Comparison of ENCODE assay signal across 12 cellular contexts in genomic region chr5:2738700-2739359, GRCh38. TPM values are rescaled to one million over a fixed set of nuclear protein-coding genes. Genes with fewer than 3 reads are reported as not detected.
DNase-seq lines count a peak whose midpoint lies in the region; ATAC-seq and TF ChIP-seq lines count a peak whose summit lies in the region.
"Had no signal": no experiment of that assay in that cellular context is flagged by ENCODE, and none has a peak within 500 bp of the region (broad histone marks: within the 10 kb centered on the region; RNA-seq: fewer than 3 reads in every experiment).

No MANE protein-coding gene starts in this region.

- POLR2A ChIA-PET in Caco-2 (lab: Charles Lee) = no interaction called here
- POLR2A ChIA-PET in activated CD8-positive, alpha-beta T cell treated with anti-CD3 and anti-CD28 coated beads, Interleukin-2, amount 10 ng/mL, durations not matched to agents 7 days and 5 days (lab: Charles Lee) = no interaction called here

- no peak for TF ChIP-seq EP300 in sigmoid colon (IDR thresholded peaks at IDR 0.05)

- CTCF ChIA-PET in Caco-2 (lab: Charles Lee) = no interaction called here
- CTCF ChIA-PET in activated CD8-positive, alpha-beta T cell treated with anti-CD3 and anti-CD28 coated beads, Interleukin-2, amount 10 ng/mL, durations not matched to agents 7 days and 5 days (lab: Charles Lee) = no interaction called here

- DNase-seq in astrocyte of the spinal cord (ENCODE audit: low read depth, low spot score) (no peak), iPS DF 6.9 (ENCODE audit: low read depth, low spot score) (no peak), sigmoid colon (no peak), AG08395 (ENCODE audit: low spot score) (no peak), GM13977 (ENCODE audit: low spot score) (no peak), Caco-2 (no peak)
- DNase-seq in activated CD8-positive, alpha-beta T cell treated with anti-CD3 and anti-CD28 coated beads, Interleukin-2, amount 10 ng/mL, durations not matched to agents 7 days and 5 days = no peak
- DNase-seq: activated CD8-positive, alpha-beta memory T cell treated with anti-CD3 and anti-CD28 coated beads, Interleukin-2, amount 50 U/mL, for 48 hours; NCI-H526 treated with DMSO at 0.1 percent for 48 hours; occipital lobe; T-helper 2 cell had no signal

- in situ Hi-C loops in astrocyte of the spinal cord (cut with HindIII; ENCODE audit: low sequenced_read_pairs) = no loop called here
- in situ Hi-C loops in GM13977 (cut with MboI; ENCODE audit: low pct_unique_long_range_greater_than_20kb, low sequenced_read_pairs, unreplicated experiment) = no loop called here

- no peak for ATAC-seq in activated CD8-positive, alpha-beta T cell treated with anti-CD3 and anti-CD28 coated beads, Interleukin-2, amount 10 ng/mL, durations not matched to agents 7 days and 5 days

- H3K27ac Mint-ChIP-seq in Caco-2 (ENCODE audit: unreplicated experiment) = no peak overlapping the region
- H3K27ac Mint-ChIP-seq in activated CD8-positive, alpha-beta T cell treated with anti-CD3 and anti-CD28 coated beads, Interleukin-2, amount 10 ng/mL, durations not matched to agents 7 days and 5 days = no peak overlapping the region

- TF ChIP-seq POLR2A in sigmoid colon (IDR thresholded peaks at IDR 0.05) = no peak

- no peak overlapping the region for H3K4me3 Mint-ChIP-seq in Caco-2 (ENCODE audit: unreplicated experiment)
- no peak overlapping the region for H3K4me3 Mint-ChIP-seq in activated CD8-positive, alpha-beta T cell treated with anti-CD3 and anti-CD28 coated beads, Interleukin-2, amount 10 ng/mL, durations not matched to agents 7 days and 5 days

- H3K27ac ChIP-seq in iPS DF 6.9 (ENCODE audit: low read length) = no peak overlapping the region
- no peak overlapping the region for H3K27ac ChIP-seq in sigmoid colon

- no peaks in the 10 kb centered on the region for H3K4me1 ChIP-seq in ES-I3 (ENCODE audit: insufficient read depth, low read length)
- H3K4me1 ChIP-seq in iPS DF 6.9 (ENCODE audit: control insufficient read depth, insufficient read depth, low read length) = peaks cover 4% of the 10 kb centered on the region; the same call in 1 of the 2 replicates
- peaks cover 0 to 22% (median 15%) of the 10 kb centered on the region in 4 donors for H3K4me1 ChIP-seq in sigmoid colon
- peaks cover 16% of the 10 kb centered on the region for H3K4me1 ChIP-seq in Caco-2

- TF ChIP-seq CTCF in astrocyte of the spinal cord (IDR thresholded peaks at IDR 0.05; ENCODE audit: low read depth, low read length) (no peak), sigmoid colon (IDR thresholded peaks at IDR 0.05) (no peak), GM13977 (IDR thresholded peaks at IDR 0.05; ENCODE audit: extremely low read depth, insufficient read depth, missing control alignments) (no peak), Caco-2 (IDR thresholded peaks at IDR 0.05; ENCODE audit: insufficient read depth in 1 of 2, low read depth in 1 of 2, low read length in 1 of 2, severe bottlenecking in 1 of 2, unreplicated experiment in 1 of 2) (no peak)

- peaks cover 28% of the 10 kb centered on the region for H3K36me3 Mint-ChIP-seq in Caco-2 (ENCODE audit: insufficient read depth, unreplicated experiment)
- H3K36me3 Mint-ChIP-seq in activated CD8-positive, alpha-beta T cell treated with anti-CD3 and anti-CD28 coated beads, Interleukin-2, amount 10 ng/mL, durations not matched to agents 7 days and 5 days (ENCODE audit: low read depth) = no peaks in the 10 kb centered on the region

- no peaks in the 10 kb centered on the region for H3K27me3 Mint-ChIP-seq in Caco-2 (ENCODE audit: insufficient read depth, unreplicated experiment)
- peaks cover 42% of the 10 kb centered on the region for H3K27me3 Mint-ChIP-seq in activated CD8-positive, alpha-beta T cell treated with anti-CD3 and anti-CD28 coated beads, Interleukin-2, amount 10 ng/mL, durations not matched to agents 7 days and 5 days (ENCODE audit: low read depth)

- BruUV-seq in Caco-2 (replicated peaks; lab: Mats Ljungman, UMichigan) = no TSS peak

- H3K9me3 ChIP-seq in ES-I3 (ENCODE audit: control insufficient read depth, insufficient read depth, low read length) (no peaks in the 10 kb centered on the region), iPS DF 6.9 (ENCODE audit: control insufficient read depth, insufficient read depth, low read length) (no peaks in the 10 kb centered on the region), sigmoid colon (no peaks in the 10 kb centered on the region), Caco-2 (no peaks in the 10 kb centered on the region)

- peaks cover 12% of the 10 kb centered on the region for H3K4me1 Mint-ChIP-seq in Caco-2 (ENCODE audit: low read depth, unreplicated experiment)
- H3K4me1 Mint-ChIP-seq in activated CD8-positive, alpha-beta T cell treated with anti-CD3 and anti-CD28 coated beads, Interleukin-2, amount 10 ng/mL, durations not matched to agents 7 days and 5 days (ENCODE audit: low read depth) = no peaks in the 10 kb centered on the region

- H3K9ac ChIP-seq in ES-I3 (ENCODE audit: low read depth, low read length) = peak overlapping the region; percentile 28; the same call in 1 of the 2 replicates

- intact Hi-C loops in sigmoid colon (cut with DNase I) = no loop called here
- intact Hi-C loops in Caco-2 (cut with micrococcal nuclease; ENCODE audit: unreplicated experiment) = no loop called here

- H3K9me3 Mint-ChIP-seq in Caco-2 (ENCODE audit: unreplicated experiment) = no peaks in the 10 kb centered on the region
- H3K9me3 Mint-ChIP-seq in activated CD8-positive, alpha-beta T cell treated with anti-CD3 and anti-CD28 coated beads, Interleukin-2, amount 10 ng/mL, durations not matched to agents 7 days and 5 days (ENCODE audit: insufficient read depth) = no peaks in the 10 kb centered on the region

- H3K36me3 ChIP-seq in ES-I3 (ENCODE audit: insufficient read depth, low read length) (no peaks in the 10 kb centered on the region), iPS DF 6.9 (ENCODE audit: control insufficient read depth, insufficient read depth, low read length) (no peaks in the 10 kb centered on the region), sigmoid colon (no peaks in the 10 kb centered on the region), Caco-2 (ENCODE audit: control insufficient read depth, insufficient read depth, low read length) (no peaks in the 10 kb centered on the region)

- no CpG with 5 or more reads among the region's 54 CpGs for WGBS in iPS DF 6.9 (ENCODE audit: insufficient coverage, insufficient read length)
- WGBS in sigmoid colon, 2 donors = 7 to 30% methylated on average over 54 of the region's 54 CpGs

- H3K27me3 ChIP-seq in iPS DF 6.9 (ENCODE audit: control insufficient read depth, insufficient read depth, low read length) (peaks cover 45% of the 10 kb centered on the region), sigmoid colon (peaks cover 45 to 95% (median 72%) of the 10 kb centered on the region in 3 donors), Caco-2 (replicated peaks; ENCODE audit: control insufficient read depth, insufficient read depth, low read length) (no peaks in the 10 kb centered on the region)

- peak overlapping the region; percentile 41 for H3K4me3 ChIP-seq in astrocyte of the spinal cord (ENCODE audit: low read depth, low read length)
- peak overlapping the region; percentile 33; the same call in 1 of the 2 replicates for H3K4me3 ChIP-seq in iPS DF 6.9 (ENCODE audit: low read length)
- peak overlapping the region in 3 of 4 donors; percentile 39 to 61 (median 53) for H3K4me3 ChIP-seq in sigmoid colon
- no peak overlapping the region for H3K4me3 ChIP-seq in Caco-2 (ENCODE audit: low read depth, low read length)

RNA-seq across cellular contexts. Expression of gene IRX2, which starts 12.6 kb away (rescaled TPM):
- total RNA-seq in sigmoid colon (not detected), Caco-2 (2022) (43.6 and 44.1 TPM in 2 replicates)
- polyA plus RNA-seq in sigmoid colon = under 1 TPM in 1 of 3 donors, not detected in 2; 0.03 TPM
- total RNA-seq in activated CD8-positive, alpha-beta T cell treated with anti-CD3 and anti-CD28 coated beads, Interleukin-2, amount 10 ng/mL, durations not matched to agents 7 days and 5 days = not detected
- total RNA-seq: occipital lobe had no signal

Comparison
In these comparisons a context has a peak if more than half of its experiments do, and no peak if none do; other contexts are left out.
1. RNA of gene IRX2, which starts 12.6 kb away (total RNA-seq): 43.6 to 44.1 TPM in Caco-2; not detected in sigmoid colon and not detected in activated CD8-positive, alpha-beta T cell treated with anti-CD3 and anti-CD28 coated beads, Interleukin-2, amount 10 ng/mL, durations not matched to agents 7 days and 5 days; every median in the first group is over 10 times any median in the second.